1 cellular context compared by ENCODE assay signal in the genomic region with DNA sequence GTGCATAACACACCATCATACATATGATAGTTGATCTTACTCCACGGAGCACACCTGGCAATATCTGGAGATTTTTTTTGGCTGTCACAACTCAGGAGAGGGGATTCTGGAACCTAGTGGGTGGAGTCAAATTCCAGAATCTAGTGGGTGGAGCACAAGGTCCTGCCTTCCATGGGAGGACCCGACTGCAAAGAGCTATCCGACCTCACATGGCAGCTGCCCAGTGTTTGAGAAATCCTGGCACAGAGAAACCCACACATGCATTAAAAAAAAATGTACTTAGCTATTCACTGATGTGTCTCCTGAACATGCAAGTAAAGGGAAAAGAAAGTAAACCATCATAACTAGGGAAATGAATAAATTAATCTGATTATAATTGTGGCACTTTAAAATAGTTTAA.
TF ChIP-seq lines count a peak whose summit lies in the region.

No MANE protein-coding gene starts in this region.

TF ChIP-seq in SK-N-SH, 30 proteins besides CTCF, POLR2A, EP300 and RAD21 (continued from another document):
- TF ChIP-seq, protein P1, sequence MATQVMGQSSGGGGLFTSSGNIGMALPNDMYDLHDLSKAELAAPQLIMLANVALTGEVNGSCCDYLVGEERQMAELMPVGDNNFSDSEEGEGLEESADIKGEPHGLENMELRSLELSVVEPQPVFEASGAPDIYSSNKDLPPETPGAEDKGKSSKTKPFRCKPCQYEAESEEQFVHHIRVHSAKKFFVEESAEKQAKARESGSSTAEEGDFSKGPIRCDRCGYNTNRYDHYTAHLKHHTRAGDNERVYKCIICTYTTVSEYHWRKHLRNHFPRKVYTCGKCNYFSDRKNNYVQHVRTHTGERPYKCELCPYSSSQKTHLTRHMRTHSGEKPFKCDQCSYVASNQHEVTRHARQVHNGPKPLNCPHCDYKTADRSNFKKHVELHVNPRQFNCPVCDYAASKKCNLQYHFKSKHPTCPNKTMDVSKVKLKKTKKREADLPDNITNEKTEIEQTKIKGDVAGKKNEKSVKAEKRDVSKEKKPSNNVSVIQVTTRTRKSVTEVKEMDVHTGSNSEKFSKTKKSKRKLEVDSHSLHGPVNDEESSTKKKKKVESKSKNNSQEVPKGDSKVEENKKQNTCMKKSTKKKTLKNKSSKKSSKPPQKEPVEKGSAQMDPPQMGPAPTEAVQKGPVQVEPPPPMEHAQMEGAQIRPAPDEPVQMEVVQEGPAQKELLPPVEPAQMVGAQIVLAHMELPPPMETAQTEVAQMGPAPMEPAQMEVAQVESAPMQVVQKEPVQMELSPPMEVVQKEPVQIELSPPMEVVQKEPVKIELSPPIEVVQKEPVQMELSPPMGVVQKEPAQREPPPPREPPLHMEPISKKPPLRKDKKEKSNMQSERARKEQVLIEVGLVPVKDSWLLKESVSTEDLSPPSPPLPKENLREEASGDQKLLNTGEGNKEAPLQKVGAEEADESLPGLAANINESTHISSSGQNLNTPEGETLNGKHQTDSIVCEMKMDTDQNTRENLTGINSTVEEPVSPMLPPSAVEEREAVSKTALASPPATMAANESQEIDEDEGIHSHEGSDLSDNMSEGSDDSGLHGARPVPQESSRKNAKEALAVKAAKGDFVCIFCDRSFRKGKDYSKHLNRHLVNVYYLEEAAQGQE (IDR thresholded peaks at IDR 0.05; ENCODE audit: low read depth, low read length): no peak
- TF ChIP-seq TCF12 (IDR thresholded peaks at IDR 0.05): no peak
- TF ChIP-seq POLR2AphosphoS5 (IDR thresholded peaks at IDR 0.05; ENCODE audit: low read depth, low read length): no peak
- no peak for TF ChIP-seq NFIC (IDR thresholded peaks at IDR 0.05; ENCODE audit: borderline replicate concordance)
- no peak for TF ChIP-seq YY1 (IDR thresholded peaks at IDR 0.05; ENCODE audit: low read depth)
